Comparison of ENCODE assay signal across 16 cellular contexts in genomic region chr1:228034954-228035837, GRCh38. TPM values are rescaled to one million over a fixed set of nuclear protein-coding genes. Genes with fewer than 3 reads are reported as not detected.
A peak's percentile ranks its signal among the peaks of the same experiment; 100 is the strongest.
DNase-seq lines count a peak whose midpoint lies in the region; ATAC-seq and TF ChIP-seq lines count a peak whose summit lies in the region.
"Had no signal": no experiment of that assay in that cellular context is flagged by ENCODE, and none has a peak within 500 bp of the region (broad histone marks: within the 10 kb centered on the region; RNA-seq: fewer than 3 reads in every experiment).

No MANE protein-coding gene starts in this region.

- H3K4me1 ChIP-seq in neuronal stem cell (ENCODE audit: control insufficient read depth in 2 of 2, insufficient read depth in 1 of 2, low read depth in 1 of 2, low read length in 2 of 2) (peaks cover 19 to 33% of the 10 kb centered on the region in 2 donors), upper lobe of right lung (peaks cover 8% of the 10 kb centered on the region)

- peaks cover 0 to 35% (median 20%) of the 10 kb centered on the region in 3 experiments for H3K27me3 ChIP-seq in neuronal stem cell (ENCODE audit: control insufficient read depth in 3 of 3, insufficient read depth in 3 of 3, low read depth in 1 of 3, low read length in 3 of 3)
- peaks cover 41% of the 10 kb centered on the region for H3K27me3 ChIP-seq in upper lobe of right lung

- H3K27me3 Mint-ChIP-seq in effector memory CD8-positive, alpha-beta T cell = peaks cover 51 to 86% of the 10 kb centered on the region in 2 donors

- H2AFZ ChIP-seq in neuronal stem cell (ENCODE audit: low read length) = no peak overlapping the region

- no CpG with 5 or more reads among the region's 16 CpGs for WGBS in neuronal stem cell (ENCODE audit: extremely low coverage in 2 of 2, insufficient read length in 2 of 2, insufficient replicate concordance in 1 of 2), 2 donors

- H3K27ac ChIP-seq in coronary artery = no peak overlapping the region
- no peak overlapping the region for H3K27ac ChIP-seq in neuronal stem cell (replicated peaks; ENCODE audit: low read length)
- H3K27ac ChIP-seq in upper lobe of right lung = no peak overlapping the region
- H3K27ac ChIP-seq: RWPE1 had no signal

- H3K79me1 ChIP-seq in neuronal stem cell (ENCODE audit: low read depth, low read length) = peaks cover 1% of the 10 kb centered on the region

- H2BK5ac ChIP-seq in neuronal stem cell (ENCODE audit: low read length) = no peak overlapping the region

- TF ChIP-seq CTCF in coronary artery (IDR thresholded peaks at IDR 0.05) (no peak), upper lobe of right lung (IDR thresholded peaks at IDR 0.05) (no peak)

- H2BK120ac ChIP-seq in neuronal stem cell (ENCODE audit: low read depth, low read length) = no peak overlapping the region

- H2AK5ac ChIP-seq in neuronal stem cell (ENCODE audit: low read depth, low read length) = no peak overlapping the region

- H3K36me3 Mint-ChIP-seq in effector memory CD8-positive, alpha-beta T cell (ENCODE audit: insufficient read depth) = no peaks in the 10 kb centered on the region

- H3K4me3 ChIP-seq in coronary artery (no peak overlapping the region), neuronal stem cell (ENCODE audit: low read length in 2 of 2) (no peak overlapping the region), upper lobe of right lung (no peak overlapping the region)

- no peak overlapping the region for H2BK15ac ChIP-seq in neuronal stem cell (ENCODE audit: low read length)

- H3K14ac ChIP-seq in neuronal stem cell (ENCODE audit: low read length) = no peak overlapping the region

- no peak overlapping the region for H3K27ac Mint-ChIP-seq in effector memory CD8-positive, alpha-beta T cell

- peaks cover 0 to 1% of the 10 kb centered on the region in 2 donors for H3K9me3 Mint-ChIP-seq in effector memory CD8-positive, alpha-beta T cell

- intact Hi-C loops in cardiac septum (cut with DNase I) (no loop called here), left cardiac atrium (cut with DNase I) (no loop called here), upper lobe of right lung (cut with DNase I) (no loop called here)

- H3K4ac ChIP-seq in neuronal stem cell (ENCODE audit: low read length) = no peak overlapping the region

- no peak overlapping the region for H2BK12ac ChIP-seq in neuronal stem cell (ENCODE audit: low read length)

- H3K9ac ChIP-seq in neuronal stem cell (ENCODE audit: low read depth, low read length, poor library complexity) = peak overlapping the region; percentile 5

- H3K4me3 Mint-ChIP-seq in effector memory CD8-positive, alpha-beta T cell = no peak overlapping the region

- H3K18ac ChIP-seq in neuronal stem cell (ENCODE audit: low read length) = peak overlapping the region; percentile 0

- H3K9me3 ChIP-seq in neuronal stem cell (replicated peaks in 1 of 2; ENCODE audit: control insufficient read depth in 2 of 2, insufficient read depth in 1 of 2, low read depth in 1 of 2, low read length in 2 of 2) = peaks cover 0 to 3% of the 10 kb centered on the region in 2 donors
- H3K9me3 ChIP-seq in upper lobe of right lung = no peaks in the 10 kb centered on the region

- H3K23ac ChIP-seq in neuronal stem cell (ENCODE audit: low read depth, low read length, poor library complexity) = no peak overlapping the region

- no peak overlapping the region for H4K91ac ChIP-seq in neuronal stem cell (ENCODE audit: low read depth, low read length, poor library complexity)

- DNase-seq in cardiac septum (ENCODE audit: low spot score) = peak; percentile 68
- DNase-seq in left cardiac atrium = no peak
- DNase-seq in coronary artery (ENCODE audit: low spot score) = peak; percentile 54
- no peak for DNase-seq in neuronal stem cell (ENCODE audit: low spot score)
- DNase-seq in upper lobe of right lung = peak; percentile 25
- DNase-seq in effector memory CD8-positive, alpha-beta T cell = no peak
- DNase-seq in epidermal melanocyte (ENCODE audit: insufficient read length, low spot score) = no peak
- DNase-seq in NCI-H2171 treated with DMSO at 0.1 percent for 48 hours (lab: John Stamatoyannopoulos, UW) = no peak
- DNase-seq: C1 segment of cervical spinal cord; NCI-H1105 treated with DMSO at 0.1 percent for 48 hours; NCI-H1694 treated with DMSO at 0.1 percent for 48 hours; NCI-H345; NK-92 treated with Interleukin-12 subunit alpha and Interleukin-12 subunit beta, amount 100 ng/mL, for 24 hours had no signal

- H3K4me1 Mint-ChIP-seq in effector memory CD8-positive, alpha-beta T cell (ENCODE audit: low read depth in 2 of 2) = no peaks in the 10 kb centered on the region

- H4K8ac ChIP-seq in neuronal stem cell (ENCODE audit: low read depth, low read length) = no peak overlapping the region

- no peaks in the 10 kb centered on the region for H3K36me3 ChIP-seq in neuronal stem cell (replicated peaks in 1 of 2; ENCODE audit: control insufficient read depth in 2 of 2, insufficient read depth in 2 of 2, low read length in 2 of 2)
- H3K36me3 ChIP-seq in upper lobe of right lung = no peaks in the 10 kb centered on the region

- ATAC-seq in left cardiac atrium (no peak), upper lobe of right lung (no peak)
- no peak for ATAC-seq in effector memory CD8-positive, alpha-beta T cell (replicated peaks)

- H3K4me2 ChIP-seq in neuronal stem cell (ENCODE audit: insufficient read depth, low read length, poor library complexity, severe bottlenecking) = no peak overlapping the region

RNA-seq across cellular contexts. Expression of gene WNT3A, which starts 28.4 kb away (rescaled TPM):
- total RNA-seq in cardiac septum (not detected), left cardiac atrium (not detected), upper lobe of right lung (10.1 TPM)
- polyA plus RNA-seq in neuronal stem cell (2013, experiment 1 of 2) = 0.01 TPM
- 0.01 TPM for polyA plus RNA-seq in neuronal stem cell (2013, experiment 2 of 2)
- total RNA-seq: A673, Daoy had no signal

RNA-seq across cellular contexts. Expression of gene ARF1, which starts 47.3 kb away (rescaled TPM):
- total RNA-seq in cardiac septum (332 TPM), left cardiac atrium (100 to 1,000 TPM; 295 to 397 TPM), upper lobe of right lung (397 TPM)
- 267 TPM for polyA plus RNA-seq in neuronal stem cell (2013, experiment 1 of 2)
- 266 TPM for polyA plus RNA-seq in neuronal stem cell (2013, experiment 2 of 2)

Comparison
In these comparisons a context has a peak if more than half of its experiments do, and no peak if none do; other contexts are left out.
1. DNase-seq: peak in cardiac septum (single experiment), coronary artery (single experiment) and upper lobe of right lung (single experiment); none in left cardiac atrium (single experiment), neuronal stem cell (single experiment), effector memory CD8-positive, alpha-beta T cell (0 of 3), epidermal melanocyte (single experiment) and NCI-H2171 treated with DMSO at 0.1 percent for 48 hours (single experiment).
2. RNA of gene WNT3A, which starts 28.4 kb away (total RNA-seq): 10.1 TPM in upper lobe of right lung (single experiment); not detected in cardiac septum (single experiment) and not detected in left cardiac atrium; every median in the first group is over 10 times any median in the second.